ENCODE assay signal across 22 cellular contexts in the genomic region with DNA sequence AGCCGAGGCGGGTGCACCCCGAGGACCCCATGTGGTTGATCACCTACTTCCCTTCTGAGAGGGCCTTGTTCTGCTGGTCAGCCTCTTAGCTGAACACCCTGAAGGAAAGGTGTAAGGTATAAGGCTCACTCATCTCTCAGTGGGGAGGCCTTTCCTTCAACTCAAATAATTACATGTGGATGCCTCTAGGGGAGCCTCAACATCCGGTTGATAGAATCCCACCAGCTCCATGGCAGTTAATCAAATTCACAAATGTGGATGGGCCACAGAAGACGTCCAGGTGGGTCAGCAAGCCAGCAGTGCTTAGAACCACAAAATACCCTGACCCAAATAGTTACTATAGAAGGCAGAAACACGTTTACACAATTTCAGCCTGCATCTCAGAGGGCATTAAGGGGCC. TPM values are rescaled to one million over a fixed set of nuclear protein-coding genes. Genes with fewer than 3 reads are reported as not detected.
DNase-seq lines count a peak whose midpoint lies in the region; ATAC-seq and TF ChIP-seq lines count a peak whose summit lies in the region.
"Had no signal": no experiment of that assay in that cellular context is flagged by ENCODE, and none has a peak within 500 bp of the region (broad histone marks: within the 10 kb centered on the region; RNA-seq: fewer than 3 reads in every experiment).

No MANE protein-coding gene starts in this region.

- no peaks in the 10 kb centered on the region for H3K27me3 ChIP-seq in left ventricle myocardium inferior (ENCODE audit: low read depth)
- H3K27me3 ChIP-seq in Loucy (ENCODE audit: insufficient read depth, low read length, poor library complexity, severe bottlenecking): no peaks in the 10 kb centered on the region
- H3K27me3 ChIP-seq in skeletal muscle tissue (ENCODE audit: control insufficient read depth in 3 of 3, insufficient read depth in 3 of 3, low read length in 3 of 3): no peaks in the 10 kb centered on the region
- H3K27me3 ChIP-seq: SJCRH30, uterus had no signal

- no peak overlapping the region for H2AFZ ChIP-seq in Loucy (ENCODE audit: low read length)

- H3F3A ChIP-seq in Loucy (ENCODE audit: low read depth): no peaks in the 10 kb centered on the region

- ATAC-seq in left ventricle myocardium superior (no peak), GM18858 (IDR thresholded peaks at IDR 0.05; ENCODE audit: unreplicated experiment) (no peak)
- ATAC-seq: activated CD8-positive, alpha-beta T cell treated with anti-CD3 and anti-CD28 coated beads for 36 hours; naive thymus-derived CD4-positive, alpha-beta T cell had no signal

- H3K4me1 ChIP-seq in left ventricle myocardium inferior (peaks cover 29% of the 10 kb centered on the region), Loucy (ENCODE audit: insufficient read depth, low read length, poor library complexity, severe bottlenecking) (no peaks in the 10 kb centered on the region), skeletal muscle tissue (ENCODE audit: control insufficient read depth in 3 of 3, insufficient read depth in 3 of 3, low read length in 3 of 3) (peaks cover 17 to 26% (median 22%) of the 10 kb centered on the region in 3 donors)
- H3K4me1 ChIP-seq: prostate gland, SJCRH30, uterus had no signal

- H3K9ac ChIP-seq in Loucy (ENCODE audit: low read depth, low read length, poor library complexity, severe bottlenecking): no peak overlapping the region
- H3K9ac ChIP-seq in skeletal muscle tissue (ENCODE audit: low read depth in 1 of 3, low read length in 3 of 3): no peak overlapping the region

- H3K9me3 ChIP-seq in left ventricle myocardium inferior (replicated peaks) (no peaks in the 10 kb centered on the region), Loucy (ENCODE audit: insufficient read depth, low read depth, low read length) (no peaks in the 10 kb centered on the region), skeletal muscle tissue (ENCODE audit: control insufficient read depth in 3 of 3, low read length in 3 of 3) (no peaks in the 10 kb centered on the region)
- H3K9me3 ChIP-seq: prostate gland, SJCRH30, spleen, uterus had no signal

- no peak overlapping the region for H3K4me3 ChIP-seq in left ventricle myocardium inferior
- no peak overlapping the region for H3K4me3 ChIP-seq in Loucy (ENCODE audit: low read length, poor library complexity, severe bottlenecking)
- H3K4me3 ChIP-seq in epithelial cell of proximal tubule (ENCODE audit: low read depth, low read length): no peak overlapping the region
- no peak overlapping the region for H3K4me3 ChIP-seq in skeletal muscle tissue (ENCODE audit: low read length in 3 of 3)
- H3K4me3 ChIP-seq: prostate gland, SJCRH30, spleen, uterus had no signal

- H3K36me3 ChIP-seq in left ventricle myocardium inferior: no peaks in the 10 kb centered on the region
- no peaks in the 10 kb centered on the region for H3K36me3 ChIP-seq in Loucy (ENCODE audit: insufficient read depth, low read length)
- no peaks in the 10 kb centered on the region for H3K36me3 ChIP-seq in skeletal muscle tissue (ENCODE audit: control insufficient read depth in 3 of 3, insufficient read depth in 3 of 3, low read length in 3 of 3)
- H3K36me3 ChIP-seq: prostate gland, SJCRH30, spleen, uterus had no signal

- TF ChIP-seq CTCF in left ventricle myocardium inferior (IDR thresholded peaks at IDR 0.05; ENCODE audit: borderline replicate concordance): peak; percentile 28
- TF ChIP-seq CTCF in Loucy (conservative IDR thresholded peaks at IDR 0.05; ENCODE audit: low read length): peak; percentile 33; the same call in 1 of the 2 replicates
- TF ChIP-seq CTCF in epithelial cell of proximal tubule (conservative IDR thresholded peaks at IDR 0.05; ENCODE audit: low read depth, low read length): peak; percentile 24
- no peak for TF ChIP-seq CTCF in GM10266 (IDR thresholded peaks at IDR 0.05; ENCODE audit: control insufficient read depth, insufficient read depth, low read depth, missing control alignments)

- H3K27ac ChIP-seq in left ventricle myocardium inferior (replicated peaks) (peak overlapping the region; percentile 32), skeletal muscle tissue (ENCODE audit: low read depth, low read length) (peak overlapping the region; percentile 51)
- H3K27ac ChIP-seq: prostate gland, SJCRH30, spleen, uterus had no signal

- intact Hi-C loops in left ventricle myocardium inferior (cut with micrococcal nuclease) (loop anchor here (10.0 kb wide), 1 partner anchor 628 kb away; no protein-coding TSS in a partner anchor), left ventricle myocardium superior (cut with micrococcal nuclease) (loop anchor here (10.0 kb wide), 1 partner anchor 638 kb away; no protein-coding TSS in a partner anchor)

- no peaks in the 10 kb centered on the region for H3K9me2 ChIP-seq in Loucy (replicated peaks; ENCODE audit: low read depth, low read length)

- DNase-seq in left ventricle myocardium inferior (no peak), left ventricle myocardium superior (no peak), epithelial cell of proximal tubule (ENCODE audit: low read depth) (no peak), GM10266 (ENCODE audit: extremely low spot score) (no peak), NCI-H2196 treated with DMSO at 0.1 percent for 48 hours (lab: John Stamatoyannopoulos, UW; ENCODE audit: unreplicated experiment) (no peak)
- DNase-seq: activated B cell treated with CpG ODN at 0.5 μM for 24 hours; activated CD8-positive, alpha-beta T cell treated with anti-CD3 and anti-CD28 coated beads for 36 hours; activated naive CD4-positive, alpha-beta T cell; activated T-cell treated with anti-CD3 and anti-CD28 coated beads, Interleukin-2, amount 50 U/mL, for 1 hour; amygdala; CD4-positive, CD25-positive, alpha-beta regulatory T cell; DMS53; naive thymus-derived CD4-positive, alpha-beta T cell; NCI-H2171; NCI-H748 treated with DMSO at 0.1 percent for 48 hours; SJCRH30; spleen; uterus had no signal

- no peaks in the 10 kb centered on the region for H3K79me2 ChIP-seq in Loucy (ENCODE audit: insufficient read depth, low read length)

- H4K20me1 ChIP-seq in Loucy (ENCODE audit: insufficient read depth, low read length, poor library complexity, severe bottlenecking): no peaks in the 10 kb centered on the region

- H3K4me2 ChIP-seq in Loucy (ENCODE audit: low read depth, low read length, poor library complexity, severe bottlenecking): no peak overlapping the region

RNA-seq across cellular contexts. Expression of a gene that starts 37.7 kb away (rescaled TPM):
- total RNA-seq in left ventricle myocardium inferior (45.1 TPM), left ventricle myocardium superior (47.1 TPM), epithelial cell of proximal tubule (25.8 and 32.1 TPM in 2 replicates), skeletal muscle tissue (50.1 TPM)
